ENCODE assay signal across 18 cellular contexts in genomic region chr17:6661464-6661848, GRCh38. TPM values are rescaled to one million over a fixed set of nuclear protein-coding genes. Genes with fewer than 3 reads are reported as not detected.
"Had no signal": no experiment of that assay in that cellular context is flagged by ENCODE, and none has a peak within 500 bp of the region (broad histone marks: within the 10 kb centered on the region; RNA-seq: fewer than 3 reads in every experiment).

No MANE protein-coding gene starts in this region.

- H3K4me1 ChIP-seq: gastrocnemius medialis had no signal

- H3K27me3 ChIP-seq: pancreas had no signal

- DNase-seq: activated CD4-positive, alpha-beta T cell treated with anti-CD3 and anti-CD28 coated beads, Interleukin-2, amount 50 U/mL, for 1 hour; activated gamma-delta T cell treated with Interleukin-2 at 50 U/mL for 16 hours; activated naive CD8-positive, alpha-beta T cell treated with anti-CD3 and anti-CD28 coated beads for 36 hours; activated T-cell treated with anti-CD3 and anti-CD28 coated beads, Interleukin-2, amount 50 U/mL, for 24 hours; aorta; effector CD8-positive, alpha-beta T cell; gastrocnemius medialis; mesenchymal stem cell; pancreas; stimulated activated CD4-positive, alpha-beta T cell treated with anti-CD3 and anti-CD28 coated beads, Interleukin-4, amount 100 ng/mL, for 4 hours; T-helper 1 cell had no signal

- H3K9me3 Mint-ChIP-seq: activated naive CD8-positive, alpha-beta T cell treated with anti-CD3 and anti-CD28 coated beads for 36 hours; activated T-cell treated with anti-CD3 and anti-CD28 coated beads, Interleukin-2, amount 50 U/mL, for 24 hours had no signal

- H3K27me3 Mint-ChIP-seq: activated naive CD8-positive, alpha-beta T cell treated with anti-CD3 and anti-CD28 coated beads for 36 hours; activated T-cell treated with anti-CD3 and anti-CD28 coated beads, Interleukin-2, amount 50 U/mL, for 24 hours had no signal

- H3K27ac Mint-ChIP-seq: activated naive CD8-positive, alpha-beta T cell treated with anti-CD3 and anti-CD28 coated beads for 36 hours; activated T-cell treated with anti-CD3 and anti-CD28 coated beads, Interleukin-2, amount 50 U/mL, for 24 hours had no signal

- FAIRE-seq: colon, keratinocyte, pancreas, TTC549 had no signal

- H3K4me3 Mint-ChIP-seq: activated naive CD8-positive, alpha-beta T cell treated with anti-CD3 and anti-CD28 coated beads for 36 hours; activated T-cell treated with anti-CD3 and anti-CD28 coated beads, Interleukin-2, amount 50 U/mL, for 24 hours had no signal

- H3K4me3 ChIP-seq: gastrocnemius medialis, left lung, pancreas had no signal

- H3K36me3 ChIP-seq: gastrocnemius medialis, left lung, pancreas had no signal

- H3K27ac ChIP-seq: epithelial cell of prostate, gastrocnemius medialis, left lung, pancreas had no signal

- H3K9me3 ChIP-seq: gastrocnemius medialis, left lung, pancreas had no signal

RNA-seq across cellular contexts. Expression of gene SLC13A5, which starts 51.7 kb away (rescaled TPM):
- total RNA-seq: activated naive CD8-positive, alpha-beta T cell treated with anti-CD3 and anti-CD28 coated beads for 36 hours; renal cortical epithelial cell; urinary bladder had no signal
